10 cellular contexts compared by ENCODE assay signal in the genomic region with DNA sequence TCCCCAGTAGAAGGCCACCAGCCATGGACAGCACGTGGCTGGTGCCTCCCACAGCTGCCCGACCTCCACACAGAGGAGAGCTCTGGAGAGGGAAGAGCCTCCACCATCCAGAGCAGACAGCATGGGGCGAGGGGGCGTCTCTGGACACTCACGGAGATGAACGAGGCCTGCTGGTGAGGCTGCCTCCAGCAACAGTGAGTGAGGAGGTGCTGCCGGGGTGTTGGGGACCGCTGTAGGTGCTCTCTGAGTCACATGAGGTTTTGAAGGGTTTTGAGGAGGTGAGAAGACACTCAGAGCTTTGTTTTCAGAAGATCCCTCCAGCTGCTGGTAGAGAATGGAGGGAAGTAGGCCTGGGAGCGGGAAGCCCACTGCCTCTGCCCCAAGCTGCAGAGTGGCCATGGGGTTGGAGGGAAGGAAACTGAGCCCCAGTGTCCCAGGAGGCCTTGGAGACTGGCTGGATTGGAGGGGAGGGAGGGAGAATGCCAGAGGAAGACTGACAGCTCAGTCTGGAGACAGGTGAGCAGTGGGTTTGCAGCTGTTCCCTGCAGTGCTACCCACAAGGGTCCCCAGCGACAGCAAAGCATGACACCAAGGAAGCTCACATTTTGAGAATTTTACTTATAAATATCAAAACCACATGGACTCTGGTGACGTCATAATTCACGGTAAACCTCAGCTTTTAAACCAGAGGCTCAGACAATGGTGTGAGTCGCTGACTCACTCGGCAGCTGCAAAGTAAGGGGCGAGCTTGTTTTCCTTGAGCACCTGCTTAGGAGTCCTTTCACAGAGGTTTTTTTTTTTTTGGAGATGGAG.
A peak's percentile ranks its signal among the peaks of the same experiment; 100 is the strongest.
DNase-seq lines count a peak whose midpoint lies in the region; ATAC-seq, FAIRE-seq and TF ChIP-seq lines count a peak whose summit lies in the region.
"Had no signal": no experiment of that assay in that cellular context is flagged by ENCODE, and none has a peak within 500 bp of the region (broad histone marks: within the 10 kb centered on the region; RNA-seq: fewer than 3 reads in every experiment).

No MANE protein-coding gene starts in this region.

- DNase-seq in HepG2 (ENCODE audit: low spot score) (no peak), right lobe of liver (no peak), RWPE2 (ENCODE audit: low spot score) (no peak), fibroblast of peridontal ligament (ENCODE audit: extremely low read depth) (peak; percentile 96), urothelium cell line (ENCODE audit: low spot score) (peak; percentile 86), GM13976 (ENCODE audit: low spot score) (no peak)
- DNase-seq: DMS 273 treated with DMSO at 0.1 percent for 48 hours, esophagus squamous epithelium had no signal

- no TSS peak for BruUV-seq in HepG2 (replicated peaks; lab: Mats Ljungman, UMichigan)

- H3K9me3 ChIP-seq in HepG2 (ENCODE audit: low read length) (no peaks in the 10 kb centered on the region), right lobe of liver (no peaks in the 10 kb centered on the region), RWPE2 (ENCODE audit: severe bottlenecking) (no peaks in the 10 kb centered on the region)
- H3K9me3 ChIP-seq: esophagus squamous epithelium had no signal

- no peak overlapping the region for H2AFZ ChIP-seq in HepG2 (ENCODE audit: low read length)

- H3K79me2 ChIP-seq in HepG2 (ENCODE audit: insufficient read depth, low read length): no peaks in the 10 kb centered on the region

- TF ChIP-seq POLR2A in HepG2 (IDR thresholded peaks at IDR 0.05; ENCODE audit: insufficient read depth in 1 of 2, low read depth in 2 of 2, low read length in 2 of 2) (no peak), right lobe of liver (IDR thresholded peaks at IDR 0.05) (no peak)

- H3K27me3 ChIP-seq in HepG2 (ENCODE audit: control insufficient read depth in 1 of 2, insufficient read depth in 2 of 2, low read length in 2 of 2) (peaks cover 11 to 70% of the 10 kb centered on the region in 2 experiments; a peak in 4 of 5 replicates), right lobe of liver (no peaks in the 10 kb centered on the region), RWPE2 (ENCODE audit: insufficient read depth, poor library complexity, severe bottlenecking) (no peaks in the 10 kb centered on the region)
- H3K27me3 ChIP-seq: esophagus squamous epithelium had no signal

- CTCF ChIA-PET in HepG2 (lab: Yijun Ruan, JAX; ENCODE audit: low intra/inter-chr PET ratio, low total read pairs): no interaction called here

- no peak for TF ChIP-seq CTCF in HepG2 (CRISPR knock-in tag; IDR thresholded peaks at IDR 0.05)
- no peak for TF ChIP-seq CTCF in right lobe of liver (IDR thresholded peaks at IDR 0.05)
- TF ChIP-seq CTCF in RWPE2 (IDR thresholded peaks at IDR 0.05; ENCODE audit: poor library complexity, severe bottlenecking): no peak
- no peak for TF ChIP-seq CTCF in GM13976 (IDR thresholded peaks at IDR 0.05; ENCODE audit: borderline replicate concordance, control extremely low read depth, extremely low read depth, insufficient read depth, missing control alignments)

- no peaks in the 10 kb centered on the region for H3K36me3 ChIP-seq in HepG2 (replicated peaks in 1 of 2; ENCODE audit: control insufficient read depth in 1 of 2, insufficient read depth in 2 of 2, low read length in 2 of 2)
- H3K36me3 ChIP-seq in right lobe of liver: no peaks in the 10 kb centered on the region
- no peaks in the 10 kb centered on the region for H3K36me3 ChIP-seq in RWPE2 (ENCODE audit: low read depth)
- H3K36me3 ChIP-seq: esophagus squamous epithelium had no signal

- in situ Hi-C loops in HepG2 (cut with HindIII; ENCODE audit: extremely low pct_ligation_motif_present, low pct_unique_long_range_greater_than_20kb): no loop called here
- in situ Hi-C loops in GM13976 (cut with MboI; ENCODE audit: low sequenced_read_pairs, unreplicated experiment): no loop called here

- intact Hi-C loops in HepG2 (cut with micrococcal nuclease; ENCODE audit: unreplicated experiment): no loop called here
- intact Hi-C loops in right lobe of liver (cut with DNase I): no loop called here

- FAIRE-seq in HepG2 (lab: Jason Lieb, UNC) (no peak), urothelium cell line (lab: Jason Lieb, UNC) (peak; percentile 84)

- ATAC-seq in HepG2 (peak; percentile 43; the same call in 2 of the 3 replicates), right lobe of liver (no peak), RWPE2 (ENCODE audit: low read depth) (peak; percentile 62; the same call in 2 of the 3 replicates), GM21825 (IDR thresholded peaks at IDR 0.05; ENCODE audit: unreplicated experiment) (no peak), GM18502 (IDR thresholded peaks at IDR 0.05; ENCODE audit: poor library complexity, unreplicated experiment) (no peak)

- no peak overlapping the region for H3K9ac ChIP-seq in HepG2 (ENCODE audit: insufficient read depth, low read depth, low read length)

- H3K4me3 ChIP-seq in HepG2 (replicated peaks in 1 of 3; ENCODE audit: insufficient read depth in 1 of 3, low read depth in 2 of 3, low read length in 3 of 3) (no peak overlapping the region), right lobe of liver (no peak overlapping the region), RWPE2 (ENCODE audit: severe bottlenecking) (no peak overlapping the region)
- H3K4me3 ChIP-seq: esophagus squamous epithelium had no signal

- H4K20me1 ChIP-seq in HepG2 (ENCODE audit: insufficient read depth, low read length): no peaks in the 10 kb centered on the region

- POLR2A ChIA-PET in HepG2 (lab: Yijun Ruan, JAX): no interaction called here

- TF ChIP-seq EP300 in HepG2 (IDR thresholded peaks at IDR 0.05; ENCODE audit: low read depth in 2 of 2, low read length in 2 of 2): no peak
- no peak for TF ChIP-seq EP300 in HepG2 (CRISPR knock-in tag; IDR thresholded peaks at IDR 0.05; ENCODE audit: borderline replicate concordance)

- H3K4me1 ChIP-seq in HepG2 (ENCODE audit: insufficient read depth, low read length): no peaks in the 10 kb centered on the region
- H3K4me1 ChIP-seq in right lobe of liver: no peaks in the 10 kb centered on the region
- H3K4me1 ChIP-seq in RWPE2 (ENCODE audit: insufficient read depth, poor library complexity, severe bottlenecking): no peaks in the 10 kb centered on the region

- no peak for TF ChIP-seq RAD21 in HepG2 (CRISPR knock-in tag; IDR thresholded peaks at IDR 0.05)

- H3K4me2 ChIP-seq in HepG2 (ENCODE audit: low read depth, low read length): no peak overlapping the region

- no peak overlapping the region for H3K27ac ChIP-seq in HepG2 (ENCODE audit: extremely low read length, insufficient read depth, low read length)
- no peak overlapping the region for H3K27ac ChIP-seq in right lobe of liver
- no peak overlapping the region for H3K27ac ChIP-seq in RWPE2 (ENCODE audit: poor library complexity, severe bottlenecking)

- WGBS in HepG2 (ENCODE audit: low lambda C conversion rate): under 1% methylated on average over 9 of the region's 15 CpGs
- WGBS in right lobe of liver (ENCODE audit: insufficient coverage, low coverage, low lambda C conversion rate, missing lambda C conversion rate): 64% methylated on average over 15 of the region's 15 CpGs

TF ChIP-seq in HepG2, 621 proteins besides CTCF, POLR2A, EP300 and RAD21:
- TF ChIP-seq CREB1 (IDR thresholded peaks at IDR 0.05): peak; percentile 98
- TF ChIP-seq CREB1 (CRISPR knock-in tag; IDR thresholded peaks at IDR 0.05): no peak
- TF ChIP-seq RBAK (CRISPR knock-in tag; IDR thresholded peaks at IDR 0.05): no peak
- TF ChIP-seq ATF7 (IDR thresholded peaks at IDR 0.05): peak; percentile 98
- no peak for TF ChIP-seq ATF7 (CRISPR knock-in tag; IDR thresholded peaks at IDR 0.05)

Comparison
In these comparisons a context has a peak if more than half of its experiments do, and no peak if none do; other contexts are left out.
1. ATAC-seq: peak in HepG2 (single experiment) and RWPE2 (single experiment); none in right lobe of liver (0 of 4), GM21825 (single experiment) and GM18502 (single experiment).
2. DNase-seq: peak in fibroblast of peridontal ligament (single experiment) and urothelium cell line (single experiment); none in HepG2 (single experiment), right lobe of liver (0 of 3), RWPE2 (single experiment) and GM13976 (single experiment).